1 cellular context compared by ENCODE assay signal in genomic region chr18:28201056-28201455, GRCh38.
TF ChIP-seq lines count a peak whose summit lies in the region.

No MANE protein-coding gene starts in this region.

TF ChIP-seq in H1, 55 proteins besides CTCF, POLR2A, EP300 and RAD21:
- TF ChIP-seq SP1 (IDR thresholded peaks at IDR 0.05; ENCODE audit: low read depth, low read length): no peak
- TF ChIP-seq GABPA (IDR thresholded peaks at IDR 0.05; ENCODE audit: borderline replicate concordance, insufficient read depth, low read length): no peak
- no peak for TF ChIP-seq HDAC2 (IDR thresholded peaks at IDR 0.05; ENCODE audit: borderline replicate concordance in 1 of 2, low read depth in 2 of 2, low read length in 2 of 2)
- no peak for TF ChIP-seq SIX5 (IDR thresholded peaks at IDR 0.05; ENCODE audit: low read depth, low read length)
- no peak for TF ChIP-seq NANOG (IDR thresholded peaks at IDR 0.05; ENCODE audit: insufficient read depth, low read depth, low read length, poor library complexity, severe bottlenecking)
- no peak for TF ChIP-seq CBX5 (IDR thresholded peaks at IDR 0.05; ENCODE audit: low read depth, low read length)
- no peak for TF ChIP-seq CHD1 (IDR thresholded peaks at IDR 0.05; ENCODE audit: low read depth, low read length)
- TF ChIP-seq MAFK (IDR thresholded peaks at IDR 0.05; ENCODE audit: low read depth, low read length): no peak
- TF ChIP-seq RXRA (IDR thresholded peaks at IDR 0.05; ENCODE audit: insufficient read depth, low read depth, low read length): no peak
- no peak for TF ChIP-seq POLR2AphosphoS5 (IDR thresholded peaks at IDR 0.05; ENCODE audit: low read depth, low read length)
- TF ChIP-seq SP4 (IDR thresholded peaks at IDR 0.05; ENCODE audit: low read length): no peak
- no peak for TF ChIP-seq HDAC6 (IDR thresholded peaks at IDR 0.05; ENCODE audit: low read depth, low read length)
- TF ChIP-seq, protein P1, sequence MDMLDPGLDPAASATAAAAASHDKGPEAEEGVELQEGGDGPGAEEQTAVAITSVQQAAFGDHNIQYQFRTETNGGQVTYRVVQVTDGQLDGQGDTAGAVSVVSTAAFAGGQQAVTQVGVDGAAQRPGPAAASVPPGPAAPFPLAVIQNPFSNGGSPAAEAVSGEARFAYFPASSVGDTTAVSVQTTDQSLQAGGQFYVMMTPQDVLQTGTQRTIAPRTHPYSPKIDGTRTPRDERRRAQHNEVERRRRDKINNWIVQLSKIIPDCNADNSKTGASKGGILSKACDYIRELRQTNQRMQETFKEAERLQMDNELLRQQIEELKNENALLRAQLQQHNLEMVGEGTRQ (IDR thresholded peaks at IDR 0.05; ENCODE audit: low read length): no peak
- TF ChIP-seq TAF7 (optimal IDR thresholded peaks at IDR 0.05; ENCODE audit: borderline replicate concordance, low read depth, low read length): no peak
- TF ChIP-seq KDM4A (IDR thresholded peaks at IDR 0.05; ENCODE audit: low read depth, low read length, severe bottlenecking): no peak
- no peak for TF ChIP-seq CEBPB (IDR thresholded peaks at IDR 0.05; ENCODE audit: low read depth, low read length)
- TF ChIP-seq SAP30 (IDR thresholded peaks at IDR 0.05; ENCODE audit: insufficient read depth, insufficient replicate concordance, low read length): no peak
